ENCODE assay signal across 12 cellular contexts in genomic region chr5:143564417-143564816, GRCh38.
DNase-seq lines count a peak whose midpoint lies in the region; ATAC-seq and TF ChIP-seq lines count a peak whose summit lies in the region.
"Had no signal": no experiment of that assay in that cellular context is flagged by ENCODE, and none has a peak within 500 bp of the region (broad histone marks: within the 10 kb centered on the region; RNA-seq: fewer than 3 reads in every experiment).

No MANE protein-coding gene starts in this region.

- peaks cover 14% of the 10 kb centered on the region for H3K4me1 Mint-ChIP-seq in osteocyte (ENCODE audit: unreplicated experiment)

- ATAC-seq in GM18858 (IDR thresholded peaks at IDR 0.05; ENCODE audit: unreplicated experiment) (peak; percentile 99), GM21515 (IDR thresholded peaks at IDR 0.05; ENCODE audit: unreplicated experiment) (peak; percentile 98), HG03108 (IDR thresholded peaks at IDR 0.05; ENCODE audit: unreplicated experiment) (peak; percentile 94)

- H3K27ac ChIP-seq in A673 (ENCODE audit: low read depth, low read length, poor library complexity, severe bottlenecking) (no peak overlapping the region), uterus (no peak overlapping the region)

- no peak overlapping the region for H3K27ac Mint-ChIP-seq in osteocyte (ENCODE audit: unreplicated experiment)

- no peaks in the 10 kb centered on the region for H3K27me3 Mint-ChIP-seq in osteocyte (ENCODE audit: unreplicated experiment)

- H3K9me3 ChIP-seq in A673 (ENCODE audit: low read depth, low read length, poor library complexity, severe bottlenecking) (no peaks in the 10 kb centered on the region), uterus (no peaks in the 10 kb centered on the region)
- H3K9me3 ChIP-seq: SK-N-SH had no signal

- H3K4me3 ChIP-seq in A673 (ENCODE audit: low read depth, low read length, poor library complexity, severe bottlenecking) = no peak overlapping the region
- H3K4me3 ChIP-seq in uterus = no peak overlapping the region

- peak; percentile 35 for DNase-seq in RPMI8226
- no peak for DNase-seq in NK-92 treated with Interleukin-12 subunit alpha and Interleukin-12 subunit beta, amount 100 ng/mL, for 24 hours (lab: John Stamatoyannopoulos, UW)
- no peak for DNase-seq in A673 (ENCODE audit: low spot score)
- no peak for DNase-seq in uterus
- no peak for DNase-seq in osteocyte (ENCODE audit: extremely low spot score, unreplicated experiment)
- DNase-seq: foreskin fibroblast, midbrain, NCI-H2029, SK-N-SH had no signal

- H3K4me1 ChIP-seq in A673 (ENCODE audit: insufficient read depth, low read length, poor library complexity, severe bottlenecking) (no peaks in the 10 kb centered on the region), uterus (no peaks in the 10 kb centered on the region)

- H3K36me3 Mint-ChIP-seq in osteocyte (ENCODE audit: unreplicated experiment) = no peaks in the 10 kb centered on the region

- H3K36me3 ChIP-seq in A673 (ENCODE audit: insufficient read depth, low read length, poor library complexity, severe bottlenecking) = no peaks in the 10 kb centered on the region
- no peaks in the 10 kb centered on the region for H3K36me3 ChIP-seq in uterus

- POLR2A ChIA-PET in A673 (lab: Charles Lee; ENCODE audit: low non-redundant PET) = no interaction called here

- H3K4me3 Mint-ChIP-seq in osteocyte (ENCODE audit: unreplicated experiment) = no peak overlapping the region

- intact Hi-C loops in A673 (cut with micrococcal nuclease; ENCODE audit: unreplicated experiment) = no loop called here
- intact Hi-C loops in uterus (cut with DNase I; ENCODE audit: low total_unique reads) = no loop called here

- no peak for TF ChIP-seq CTCF in A673 (conservative IDR thresholded peaks at IDR 0.05; ENCODE audit: low read depth, low read length)
- TF ChIP-seq CTCF in uterus (IDR thresholded peaks at IDR 0.05) = no peak
- TF ChIP-seq CTCF in osteocyte (IDR thresholded peaks at IDR 0.05) = no peak

- no TSS peak for BruUV-seq in A673 (replicated peaks; lab: Mats Ljungman, UMichigan)

- no peaks in the 10 kb centered on the region for H3K27me3 ChIP-seq in A673 (replicated peaks; ENCODE audit: insufficient read depth, low read depth, low read length, poor library complexity)
- H3K27me3 ChIP-seq in uterus = no peaks in the 10 kb centered on the region

- CTCF ChIA-PET in A673 (lab: Charles Lee) = no interaction called here

- H3K9me3 Mint-ChIP-seq in osteocyte (ENCODE audit: unreplicated experiment) = no peaks in the 10 kb centered on the region

- no peak for TF ChIP-seq POLR2A in uterus (IDR thresholded peaks at IDR 0.05)
